24 cellular contexts compared by ENCODE assay signal in genomic region chr12:111314949-111315539, GRCh38. TPM values are rescaled to one million over a fixed set of nuclear protein-coding genes. Genes with fewer than 3 reads are reported as not detected.
DNase-seq lines count a peak whose midpoint lies in the region; FAIRE-seq and TF ChIP-seq lines count a peak whose summit lies in the region.
"Had no signal": no experiment of that assay in that cellular context is flagged by ENCODE, and none has a peak within 500 bp of the region (broad histone marks: within the 10 kb centered on the region; RNA-seq: fewer than 3 reads in every experiment).

No MANE protein-coding gene starts in this region.

- H3K4me3 ChIP-seq in bronchial epithelial cell (ENCODE audit: low read depth, low read length) (no peak overlapping the region), right atrium auricular region (no peak overlapping the region)
- H3K4me3 ChIP-seq: dorsolateral prefrontal cortex, psoas muscle had no signal

- H3K27me3 Mint-ChIP-seq in type B pancreatic cell, result peaks cover 5% of the 10 kb centered on the region

- H3K36me3 ChIP-seq in bronchial epithelial cell (ENCODE audit: control insufficient read depth, insufficient read depth, low read length) (no peaks in the 10 kb centered on the region), right atrium auricular region (no peaks in the 10 kb centered on the region)
- H3K36me3 ChIP-seq: esophagus muscularis mucosa, upper lobe of left lung had no signal

- no peak overlapping the region for H3K27ac ChIP-seq in right atrium auricular region
- H3K27ac ChIP-seq: dorsolateral prefrontal cortex, psoas muscle had no signal

- no peak overlapping the region for H3K27ac Mint-ChIP-seq in type B pancreatic cell
- H3K27ac Mint-ChIP-seq: activated naive CD4-positive, alpha-beta T cell treated with anti-CD3 and anti-CD28 coated beads, Interleukin-2, amount 50 U/mL, for 24 hours; CD8-positive, alpha-beta T cell; mesothelial cell of epicardium; stimulated activated naive B cell treated with anti-CD40 and anti-IgM and Interleukin-4, amounts not matched to agents 10 μg/mL and 1 μg/mL and 100 μg/mL, for 72 hours had no signal

- no peaks in the 10 kb centered on the region for H3K36me3 Mint-ChIP-seq in type B pancreatic cell
- H3K36me3 Mint-ChIP-seq: activated naive CD4-positive, alpha-beta T cell treated with anti-CD3 and anti-CD28 coated beads, Interleukin-2, amount 50 U/mL, for 24 hours; CD8-positive, alpha-beta T cell; stimulated activated naive B cell treated with anti-CD40 and anti-IgM and Interleukin-4, amounts not matched to agents 10 μg/mL and 1 μg/mL and 100 μg/mL, for 72 hours had no signal

- no peak for TF ChIP-seq POLR2A in GM12891 (IDR thresholded peaks at IDR 0.05; ENCODE audit: low read depth, low read length)

- no peaks in the 10 kb centered on the region for H3K9me3 ChIP-seq in right atrium auricular region
- H3K9me3 ChIP-seq: esophagus muscularis mucosa, psoas muscle, upper lobe of left lung had no signal

- TF ChIP-seq CTCF in bronchial epithelial cell (IDR thresholded peaks at IDR 0.05; ENCODE audit: insufficient read depth, low read length, severe bottlenecking) (no peak), right atrium auricular region (IDR thresholded peaks at IDR 0.05) (no peak), type B pancreatic cell (conservative IDR thresholded peaks at IDR 0.05) (no peak)

- no peaks in the 10 kb centered on the region for H3K4me1 ChIP-seq in right atrium auricular region
- H3K4me1 ChIP-seq: psoas muscle had no signal

- no peak overlapping the region for H3K4me3 Mint-ChIP-seq in type B pancreatic cell
- H3K4me3 Mint-ChIP-seq: activated naive CD4-positive, alpha-beta T cell treated with anti-CD3 and anti-CD28 coated beads, Interleukin-2, amount 50 U/mL, for 24 hours; CD8-positive, alpha-beta T cell; mesothelial cell of epicardium; stimulated activated naive B cell treated with anti-CD40 and anti-IgM and Interleukin-4, amounts not matched to agents 10 μg/mL and 1 μg/mL and 100 μg/mL, for 72 hours had no signal

- peaks cover 6% of the 10 kb centered on the region for H3K4me1 Mint-ChIP-seq in type B pancreatic cell (ENCODE audit: unreplicated experiment)
- H3K4me1 Mint-ChIP-seq: mesothelial cell of epicardium had no signal

- no peaks in the 10 kb centered on the region for H3K9me3 Mint-ChIP-seq in type B pancreatic cell
- H3K9me3 Mint-ChIP-seq: activated naive CD4-positive, alpha-beta T cell treated with anti-CD3 and anti-CD28 coated beads, Interleukin-2, amount 50 U/mL, for 24 hours; CD8-positive, alpha-beta T cell; mesothelial cell of epicardium; stimulated activated naive B cell treated with anti-CD40 and anti-IgM and Interleukin-4, amounts not matched to agents 10 μg/mL and 1 μg/mL and 100 μg/mL, for 72 hours had no signal

- peak; percentile 29 to 33 for DNase-seq in AML-193 (lab: John Stamatoyannopoulos, UW)
- peak; percentile 33 for DNase-seq in M059J (ENCODE audit: low read depth)
- peak; percentile 62 for DNase-seq in bronchial epithelial cell (ENCODE audit: low read depth)
- DNase-seq in right atrium auricular region (ENCODE audit: low spot score), result peak; percentile 60
- DNase-seq in GM12891 (ENCODE audit: insufficient read length, low spot score), result no peak
- DNase-seq in type B pancreatic cell (ENCODE audit: extremely low spot score, unreplicated experiment), result no peak
- DNase-seq in cortex of kidney (lab: John Stamatoyannopoulos, UW), result no peak
- DNase-seq in superior temporal gyrus (ENCODE audit: extremely low spot score), result no peak
- DNase-seq: ACHN; activated CD4-positive, alpha-beta T cell treated with anti-CD3 and anti-CD28 coated beads, Interleukin-2, amount 50 U/mL, for 4 hours; activated T-cell treated with anti-CD3 and anti-CD28 coated beads, Interleukin-2, amount 50 U/mL, for 48 hours; CD8-positive, alpha-beta T cell; DND-41; dorsolateral prefrontal cortex; kidney; NCI-H1930; NCI-H524 treated with DMSO at 0.1 percent for 48 hours; psoas muscle; stimulated activated naive B cell treated with anti-CD40 and anti-IgM and Interleukin-4, amounts not matched to agents 10 μg/mL and 1 μg/mL and 100 μg/mL, for 72 hours had no signal

- FAIRE-seq in bronchial epithelial cell (lab: Jason Lieb, UNC) (no peak), GM12891 (lab: Jason Lieb, UNC) (no peak)
- FAIRE-seq: HTR-8/SVneo, kidney had no signal

- H3K27me3 ChIP-seq in bronchial epithelial cell (ENCODE audit: control insufficient read depth, insufficient read depth, low read length) (no peaks in the 10 kb centered on the region), right atrium auricular region (no peaks in the 10 kb centered on the region)
- H3K27me3 ChIP-seq: upper lobe of left lung had no signal

TF ChIP-seq in GM12891, 5 proteins besides CTCF, POLR2A, EP300 and RAD21:
- TF ChIP-seq POU2F2 (IDR thresholded peaks at IDR 0.05; ENCODE audit: low read depth, low read length), result no peak
- TF ChIP-seq TAF1 (IDR thresholded peaks at IDR 0.05; ENCODE audit: low read depth, low read length), result no peak
- no peak for TF ChIP-seq POLR2AphosphoS5 (IDR thresholded peaks at IDR 0.05; ENCODE audit: low read depth, low read length)
- no peak for TF ChIP-seq SPI1 (IDR thresholded peaks at IDR 0.05; ENCODE audit: low read depth, low read length)
- no peak for TF ChIP-seq PAX5 (IDR thresholded peaks at IDR 0.05; ENCODE audit: insufficient read depth, low read length, severe bottlenecking)

RNA-seq across cellular contexts. Expression of gene PHETA1, which starts 53.9 kb away (rescaled TPM):
- 2.3 and 3.9 TPM in 2 replicates for total RNA-seq in M059J (2014; rRNA removed; shearing (Covaris generic))
- 4.5 and 4.6 TPM in 2 replicates for total RNA-seq in bronchial epithelial cell
- 10 to 100 TPM; 11.5 to 13.4 TPM for total RNA-seq in right atrium auricular region
- polyA plus RNA-seq in GM12891 (2012; ENCODE audit: low read depth, missing spikeins), result 0.68 TPM
- 25.5 and 27.4 TPM in 2 replicates for total RNA-seq in type B pancreatic cell (ENCODE audit: low replicate concordance)

Comparison
In these comparisons a context has a peak if more than half of its experiments do, and no peak if none do; other contexts are left out.
1. DNase-seq: peak in AML-193 (2 of 2), M059J (single experiment), bronchial epithelial cell (single experiment) and right atrium auricular region (single experiment); none in GM12891 (single experiment), type B pancreatic cell (single experiment), cortex of kidney (single experiment) and superior temporal gyrus (single experiment).